ENCODE assay signal across 9 cellular contexts in genomic region chr5:56827043-56827442, GRCh38. TPM values are rescaled to one million over a fixed set of nuclear protein-coding genes. Genes with fewer than 3 reads are reported as not detected.
DNase-seq lines count a peak whose midpoint lies in the region; ATAC-seq and TF ChIP-seq lines count a peak whose summit lies in the region.
"Had no signal": no experiment of that assay in that cellular context is flagged by ENCODE, and none has a peak within 500 bp of the region (broad histone marks: within the 10 kb centered on the region; RNA-seq: fewer than 3 reads in every experiment).

No MANE protein-coding gene starts in this region.

- ATAC-seq in memory B cell (ENCODE audit: low read depth): peak; percentile 28
- ATAC-seq in omental fat pad (ENCODE audit: low FRiP score): no peak
- ATAC-seq in HG03196 (IDR thresholded peaks at IDR 0.05; ENCODE audit: unreplicated experiment): no peak

- POLR2A ChIA-PET in CD4-positive, alpha-beta memory T cell (lab: Charles Lee; ENCODE audit: partially characterized antibody): interaction anchor here (0.6 to 6.4 kb wide), 12 partner anchors 9 to 835 kb away, joined by 3 to 30 read pairs (median 4); partner anchors contain the start of gene MAP3K1

- H3K36me3 ChIP-seq in CD4-positive, alpha-beta memory T cell (ENCODE audit: insufficient read depth, low read length): no peaks in the 10 kb centered on the region
- no peaks in the 10 kb centered on the region for H3K36me3 ChIP-seq in brain microvascular endothelial cell (replicated peaks)

- H3K27ac ChIP-seq in CD4-positive, alpha-beta memory T cell (ENCODE audit: low read depth, low read length): peak overlapping the region; percentile 53
- no peak overlapping the region for H3K27ac ChIP-seq in brain microvascular endothelial cell

- H3K4me1 Mint-ChIP-seq in CD4-positive, alpha-beta memory T cell: peaks cover 75 to 98% (median 88%) of the 10 kb centered on the region in 4 donors
- peaks cover 68% of the 10 kb centered on the region for H3K4me1 Mint-ChIP-seq in memory B cell

- H3K36me3 Mint-ChIP-seq in CD4-positive, alpha-beta memory T cell: peaks cover 11 to 21% of the 10 kb centered on the region in 2 donors
- H3K36me3 Mint-ChIP-seq in memory B cell: peaks cover 20% of the 10 kb centered on the region

- peak overlapping the region; percentile 67 to 86 (median 74) for H3K4me3 Mint-ChIP-seq in CD4-positive, alpha-beta memory T cell
- peak overlapping the region; percentile 43 for H3K4me3 Mint-ChIP-seq in memory B cell

- DNase-seq in CD4-positive, alpha-beta memory T cell: peak in 1 of 5 donors; percentile 40
- DNase-seq in HuH-7 (ENCODE audit: low spot score) (peak; percentile 11), brain microvascular endothelial cell (no peak), memory B cell (ENCODE audit: low spot score in 2 of 2) (no peak), NCI-H2107 treated with DMSO at 0.1 percent for 48 hours (lab: John Stamatoyannopoulos, UW; ENCODE audit: unreplicated experiment) (no peak), omental fat pad (ENCODE audit: low spot score) (no peak), hypothalamus (lab: John Stamatoyannopoulos, UW) (no peak)
- DNase-seq: T-helper 1 cell had no signal

- CTCF ChIA-PET in CD4-positive, alpha-beta memory T cell (lab: Charles Lee; ENCODE audit: partially characterized antibody): interaction anchor here (1.1 to 7.6 kb wide), 8 partner anchors 8 to 557 kb away, joined by 3 to 58 read pairs (median 5); no protein-coding TSS in a partner anchor

- intact Hi-C loops in CD4-positive, alpha-beta memory T cell (cut with micrococcal nuclease): no loop called here

- H3K27me3 ChIP-seq in CD4-positive, alpha-beta memory T cell (ENCODE audit: insufficient read depth, low read length): no peaks in the 10 kb centered on the region
- H3K27me3 ChIP-seq in brain microvascular endothelial cell (replicated peaks): no peaks in the 10 kb centered on the region

- in situ Hi-C loops in brain microvascular endothelial cell (cut with HindIII; ENCODE audit: low pct_ligation_motif_present, low sequenced_read_pairs): loop anchor here (25.0 kb wide), 1 partner anchor 565 kb away; no protein-coding TSS in a partner anchor

- H3K9me3 ChIP-seq in CD4-positive, alpha-beta memory T cell (ENCODE audit: control insufficient read depth in 1 of 2, low read length in 2 of 2): no peaks in the 10 kb centered on the region

- H3K4me1 ChIP-seq in CD4-positive, alpha-beta memory T cell (ENCODE audit: insufficient read depth, low read length): peaks cover 98% of the 10 kb centered on the region

- H3K9me3 Mint-ChIP-seq in CD4-positive, alpha-beta memory T cell: no peaks in the 10 kb centered on the region
- no peaks in the 10 kb centered on the region for H3K9me3 Mint-ChIP-seq in memory B cell

- no peaks in the 10 kb centered on the region for H3K27me3 Mint-ChIP-seq in CD4-positive, alpha-beta memory T cell
- no peaks in the 10 kb centered on the region for H3K27me3 Mint-ChIP-seq in memory B cell

- peak overlapping the region; percentile 86 to 95 (median 88) for H3K27ac Mint-ChIP-seq in CD4-positive, alpha-beta memory T cell
- peak overlapping the region; percentile 94 for H3K27ac Mint-ChIP-seq in memory B cell

- no peak overlapping the region for H3K4me3 ChIP-seq in CD4-positive, alpha-beta memory T cell (ENCODE audit: low read length in 2 of 2)
- H3K4me3 ChIP-seq in brain microvascular endothelial cell (ENCODE audit: low read depth, low read length): no peak overlapping the region

- TF ChIP-seq CTCF in brain microvascular endothelial cell (IDR thresholded peaks at IDR 0.05; ENCODE audit: low read depth, low read length, missing control alignments): peak; percentile 66
- no peak for TF ChIP-seq CTCF in omental fat pad (IDR thresholded peaks at IDR 0.05)

RNA-seq across cellular contexts. Expression of gene MAP3K1, which starts 11.7 kb away (rescaled TPM):
- 100 to 1,000 TPM; 139 to 146 TPM for total RNA-seq in CD4-positive, alpha-beta memory T cell
- 10 to 100 TPM; 41.6 to 79.8 TPM for polyA plus RNA-seq in CD4-positive, alpha-beta memory T cell
- 10 to 100 TPM; 13.2 to 31.5 (median 19.0) TPM for total RNA-seq in omental fat pad

Comparison
In these comparisons a context has a peak if more than half of its experiments do, and no peak if none do; other contexts are left out.
1. RNA of gene MAP3K1, which starts 11.7 kb away (total RNA-seq): 139 to 146 TPM in CD4-positive, alpha-beta memory T cell; 13.2 to 31.5 TPM in omental fat pad; every median in the first group is over 4 times any median in the second.